Comparison of ENCODE assay signal across 7 cellular contexts in the genomic region with DNA sequence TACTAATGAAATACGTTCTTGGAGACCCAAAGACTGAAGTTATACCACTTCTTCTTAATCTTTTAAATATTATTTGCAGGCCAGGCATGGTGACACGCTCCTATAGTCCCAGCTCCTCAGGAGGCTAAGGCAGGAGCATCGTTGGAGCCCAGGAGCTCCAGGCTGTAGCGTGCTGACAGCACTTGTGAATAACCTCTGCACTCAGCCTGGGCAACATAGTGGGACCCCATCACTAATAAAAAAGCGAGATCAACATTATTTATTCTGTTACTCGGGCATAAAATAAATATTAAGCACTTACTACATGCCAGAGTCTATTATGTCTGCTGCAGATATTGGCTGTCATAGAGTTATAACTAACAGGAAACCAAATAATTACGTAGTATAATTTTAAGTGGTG. TPM values are rescaled to one million over a fixed set of nuclear protein-coding genes. Genes with fewer than 3 reads are reported as not detected.
A peak's percentile ranks its signal among the peaks of the same experiment; 100 is the strongest.
DNase-seq lines count a peak whose midpoint lies in the region; ATAC-seq and TF ChIP-seq lines count a peak whose summit lies in the region.

No MANE protein-coding gene starts in this region.

- peaks cover 40% of the 10 kb centered on the region for H3K4me1 Mint-ChIP-seq in activated B cell treated with CpG ODN at 0.5 μM for 24 hours
- H3K4me1 Mint-ChIP-seq in stimulated activated memory B cell treated with anti-CD40 and anti-IgM and Interleukin-4, amounts not matched to agents 10 μg/mL and 1 μg/mL and 100 μg/mL, for 72 hours = peaks cover 39% of the 10 kb centered on the region

- H3K9me3 Mint-ChIP-seq in activated B cell treated with CpG ODN at 0.5 μM for 24 hours = no peaks in the 10 kb centered on the region
- no peaks in the 10 kb centered on the region for H3K9me3 Mint-ChIP-seq in stimulated activated memory B cell treated with anti-CD40 and anti-IgM and Interleukin-4, amounts not matched to agents 10 μg/mL and 1 μg/mL and 100 μg/mL, for 72 hours

- H3K4me3 Mint-ChIP-seq in activated B cell treated with CpG ODN at 0.5 μM for 24 hours = peak overlapping the region; percentile 99
- H3K4me3 Mint-ChIP-seq in stimulated activated memory B cell treated with anti-CD40 and anti-IgM and Interleukin-4, amounts not matched to agents 10 μg/mL and 1 μg/mL and 100 μg/mL, for 72 hours = peak overlapping the region; percentile 87

- no peaks in the 10 kb centered on the region for H3K27me3 Mint-ChIP-seq in activated B cell treated with CpG ODN at 0.5 μM for 24 hours
- no peaks in the 10 kb centered on the region for H3K27me3 Mint-ChIP-seq in stimulated activated memory B cell treated with anti-CD40 and anti-IgM and Interleukin-4, amounts not matched to agents 10 μg/mL and 1 μg/mL and 100 μg/mL, for 72 hours

- intact Hi-C loops in activated B cell treated with CpG ODN at 0.5 μM for 24 hours (cut with micrococcal nuclease) = loop anchor here (2.0 to 10.0 kb wide), 3 partner anchors 241 to 1189 kb away; partner anchors contain the start of genes CWC15, KDM4D and SMCO4

- H3K4me1 ChIP-seq in HAP-1 = peaks cover 6% of the 10 kb centered on the region; the same call in 1 of the 2 replicates

- no peak for DNase-seq in HAP-1 (ENCODE audit: low spot score in 2 of 2)
- DNase-seq in activated B cell treated with CpG ODN at 0.5 μM for 24 hours = no peak
- DNase-seq in NCI-H1436 (lab: John Stamatoyannopoulos, UW) = no peak
- DNase-seq in Ammon's horn (ENCODE audit: low spot score) = no peak

- H3K4me3 ChIP-seq in HAP-1 (peak overlapping the region; percentile 78), iPS-11a (ENCODE audit: low read depth, low read length) (peak overlapping the region; percentile 98)

- no peak for ATAC-seq in activated B cell treated with CpG ODN at 0.5 μM for 24 hours (ENCODE audit: low read depth)
- ATAC-seq in stimulated activated memory B cell treated with anti-CD40 and anti-IgM and Interleukin-4, amounts not matched to agents 10 μg/mL and 1 μg/mL and 100 μg/mL, for 72 hours = no peak
- no peak for ATAC-seq in GM21723 (IDR thresholded peaks at IDR 0.05; ENCODE audit: unreplicated experiment)

- no peaks in the 10 kb centered on the region for H3K9me3 ChIP-seq in HAP-1

- peak overlapping the region; percentile 90 for H3K27ac Mint-ChIP-seq in activated B cell treated with CpG ODN at 0.5 μM for 24 hours
- peak overlapping the region; percentile 80 for H3K27ac Mint-ChIP-seq in stimulated activated memory B cell treated with anti-CD40 and anti-IgM and Interleukin-4, amounts not matched to agents 10 μg/mL and 1 μg/mL and 100 μg/mL, for 72 hours

- H3K36me3 ChIP-seq in HAP-1 (replicated peaks) = peaks cover 12% of the 10 kb centered on the region

- POLR2A ChIA-PET in activated B cell treated with CpG ODN at 0.5 μM for 24 hours (lab: Charles Lee) = interaction anchor here (1.1 to 3.1 kb wide), 9 partner anchors 36 to 1448 kb away, joined by 3 to 148 read pairs (median 5); partner anchors contain the start of genes C11orf54, CWC15, KDM4D and PANX1

- in situ Hi-C loops in HAP-1 (cut with MboI; ENCODE audit: low sequenced_read_pairs) = loop anchor here (5.0 kb wide), 1 partner anchor 41 kb away; the partner anchor contains the start of genes C11orf54 and TAF1D

- CTCF ChIA-PET in activated B cell treated with CpG ODN at 0.5 μM for 24 hours (lab: Charles Lee) = interaction anchor here (0.7 to 1.3 kb wide), 2 partner anchors 42 to 44 kb away, joined by 3 to 20 read pairs; partner anchors contain the start of genes C11orf54 and TAF1D

- no peaks in the 10 kb centered on the region for H3K27me3 ChIP-seq in HAP-1 (ENCODE audit: low read depth)

- peaks cover 31% of the 10 kb centered on the region for H3K36me3 Mint-ChIP-seq in activated B cell treated with CpG ODN at 0.5 μM for 24 hours (ENCODE audit: low read depth)
- H3K36me3 Mint-ChIP-seq in stimulated activated memory B cell treated with anti-CD40 and anti-IgM and Interleukin-4, amounts not matched to agents 10 μg/mL and 1 μg/mL and 100 μg/mL, for 72 hours = peaks cover 14% of the 10 kb centered on the region

- no peak for TF ChIP-seq CTCF in activated B cell treated with CpG ODN at 0.5 μM for 24 hours (IDR thresholded peaks at IDR 0.05)

RNA-seq across cellular contexts. Expression of gene MED17, which starts 0.7 kb away (rescaled TPM):
- total RNA-seq in activated B cell treated with CpG ODN at 0.5 μM for 24 hours = 47.9 and 55.2 TPM in 2 replicates

RNA-seq across cellular contexts. Expression of gene C11orf54, which starts 41.9 kb away (rescaled TPM):
- total RNA-seq in activated B cell treated with CpG ODN at 0.5 μM for 24 hours = 23.7 and 30.1 TPM in 2 replicates

RNA-seq across cellular contexts. Expression of gene TAF1D, which starts 42.1 kb away (rescaled TPM):
- total RNA-seq in activated B cell treated with CpG ODN at 0.5 μM for 24 hours = 258 and 315 TPM in 2 replicates
